In genomic region chr1:225651872-225652725, GRCh38 we compare ENCODE assay signal across 8 cellular contexts. TPM values are rescaled to one million over a fixed set of nuclear protein-coding genes. Genes with fewer than 3 reads are reported as not detected.
DNase-seq lines count a peak whose midpoint lies in the region; ATAC-seq lines count a peak whose summit lies in the region.

No MANE protein-coding gene starts in this region.

- no peak overlapping the region for H2BK12ac ChIP-seq in mesenchymal stem cell (ENCODE audit: low read length in 2 of 2)

- H3K4me1 Mint-ChIP-seq in dendritic cell treated with granulocyte-macrophage colony-stimulating factor and Interleukin-4, amounts not matched to agents 40 ng/mL and 50 ng/mL, for 4 days (ENCODE audit: low read depth), result peaks cover 14% of the 10 kb centered on the region

- peak overlapping the region; percentile 86 for H2BK120ac ChIP-seq in mesenchymal stem cell (ENCODE audit: low read depth, low read length)

- peak overlapping the region; percentile 91 to 95 for H3K14ac ChIP-seq in mesenchymal stem cell (ENCODE audit: low read length in 2 of 2)

- ATAC-seq in HG03196 (IDR thresholded peaks at IDR 0.05; ENCODE audit: unreplicated experiment), result no peak

- H3K9ac ChIP-seq in GM23248 (peak overlapping the region; percentile 96), NT2/D1 (ENCODE audit: insufficient read length, low read depth) (peak overlapping the region; percentile 92), mesenchymal stem cell (ENCODE audit: low read length) (peak overlapping the region; percentile 97)

- peak overlapping the region; percentile 98 for H2BK5ac ChIP-seq in mesenchymal stem cell (ENCODE audit: low read depth, low read length, poor library complexity, severe bottlenecking)

- H2AFZ ChIP-seq in GM23248, result peak overlapping the region; percentile 12; the same call in 1 of the 2 replicates
- H2AFZ ChIP-seq in mesenchymal stem cell (ENCODE audit: low read depth, low read length), result peak overlapping the region; percentile 71

- peaks cover 55% of the 10 kb centered on the region for H3F3A ChIP-seq in GM23248 (ENCODE audit: insufficient read depth)

- 1 to 2% methylated on average over 20 to 40 of the region's 45 CpGs for WGBS in GM23248 (ENCODE audit: low coverage in 1 of 2, low lambda C conversion rate in 2 of 2, missing lambda C conversion rate in 2 of 2), 2 experiments
- WGBS in mesenchymal stem cell, result 0% methylated on average over 36 of the region's 45 CpGs
- WGBS in urinary bladder, result 1% methylated on average over 45 of the region's 45 CpGs

- no peaks in the 10 kb centered on the region for H4K20me1 ChIP-seq in GM23248 (ENCODE audit: insufficient read depth)

- H3K27me3 ChIP-seq in GM23248 (replicated peaks; ENCODE audit: insufficient read depth), result no peaks in the 10 kb centered on the region
- no peaks in the 10 kb centered on the region for H3K27me3 ChIP-seq in NT2/D1 (ENCODE audit: insufficient read depth, insufficient read length)
- H3K27me3 ChIP-seq in mesenchymal stem cell (ENCODE audit: control insufficient read depth in 1 of 2, insufficient read depth in 1 of 2, low read length in 2 of 2), result no peaks in the 10 kb centered on the region

- H3K79me1 ChIP-seq in mesenchymal stem cell (replicated peaks; ENCODE audit: low read length, poor library complexity, severe bottlenecking), result no peaks in the 10 kb centered on the region

- H3K9me3 Mint-ChIP-seq in dendritic cell treated with granulocyte-macrophage colony-stimulating factor and Interleukin-4, amounts not matched to agents 40 ng/mL and 50 ng/mL, for 4 days, result no peaks in the 10 kb centered on the region

- intact Hi-C loops in dendritic cell treated with granulocyte-macrophage colony-stimulating factor and Interleukin-4, amounts not matched to agents 40 ng/mL and 50 ng/mL, for 4 days (cut with micrococcal nuclease), result no loop called here

- H3K4me2 ChIP-seq in GM23248 (ENCODE audit: unreplicated experiment) (peak overlapping the region; percentile 89), mesenchymal stem cell (ENCODE audit: low read length, poor library complexity, severe bottlenecking) (peak overlapping the region; percentile 87)

- H3K27ac Mint-ChIP-seq in dendritic cell treated with granulocyte-macrophage colony-stimulating factor and Interleukin-4, amounts not matched to agents 40 ng/mL and 50 ng/mL, for 4 days, result peak overlapping the region; percentile 77

- peak overlapping the region; percentile 87 to 97 for H3K18ac ChIP-seq in mesenchymal stem cell (ENCODE audit: low read depth in 1 of 2, low read length in 2 of 2)

- peak overlapping the region; percentile 93 for H3K4me3 Mint-ChIP-seq in dendritic cell treated with granulocyte-macrophage colony-stimulating factor and Interleukin-4, amounts not matched to agents 40 ng/mL and 50 ng/mL, for 4 days

- H3K4me3 ChIP-seq in GM23248 (peak overlapping the region; percentile 97), NT2/D1 (ENCODE audit: insufficient read length, low read depth) (peak overlapping the region; percentile 80), mesenchymal stem cell (ENCODE audit: insufficient read depth in 1 of 2, low read depth in 1 of 2, low read length in 2 of 2) (peak overlapping the region; percentile 89 to 95), urinary bladder (ENCODE audit: low read depth, low read length) (peak overlapping the region; percentile 94)

- H3K9me3 ChIP-seq in GM23248 (ENCODE audit: low read depth) (no peaks in the 10 kb centered on the region), NT2/D1 (ENCODE audit: insufficient read depth, low read length) (no peaks in the 10 kb centered on the region), mesenchymal stem cell (ENCODE audit: control insufficient read depth, low read length) (no peaks in the 10 kb centered on the region)

- in situ Hi-C loops in ACHN (cut with HindIII; ENCODE audit: low pct_ligation_motif_present, low pct_unique_long_range_greater_than_20kb, low sequenced_read_pairs) (no loop called here), GM23248 (cut with MboI) (no loop called here)

- H3K36me3 ChIP-seq in GM23248 (ENCODE audit: low read depth), result no peaks in the 10 kb centered on the region
- peaks cover 13% of the 10 kb centered on the region for H3K36me3 ChIP-seq in NT2/D1 (ENCODE audit: insufficient read depth, insufficient read length, low read length)
- no peaks in the 10 kb centered on the region for H3K36me3 ChIP-seq in mesenchymal stem cell (ENCODE audit: control insufficient read depth in 1 of 2, insufficient read depth in 2 of 2, low read depth in 1 of 2, low read length in 2 of 2)
- H3K36me3 ChIP-seq in urinary bladder (ENCODE audit: insufficient read depth), result no peaks in the 10 kb centered on the region

- H3K27ac ChIP-seq in GM23248, result peak overlapping the region; percentile 94
- H3K27ac ChIP-seq in mesenchymal stem cell (ENCODE audit: low read length, poor library complexity, severe bottlenecking), result peak overlapping the region; percentile 80
- H3K27ac ChIP-seq in urinary bladder (ENCODE audit: low read depth), result peak overlapping the region; percentile 75

- H3K23ac ChIP-seq in mesenchymal stem cell (ENCODE audit: low read length in 2 of 2), result peak overlapping the region in 1 of 2 experiments; percentile 83

- peaks cover 54% of the 10 kb centered on the region for H3K27me3 Mint-ChIP-seq in dendritic cell treated with granulocyte-macrophage colony-stimulating factor and Interleukin-4, amounts not matched to agents 40 ng/mL and 50 ng/mL, for 4 days

- peak overlapping the region; percentile 75 for H4K91ac ChIP-seq in mesenchymal stem cell (ENCODE audit: low read length)

- peak overlapping the region; percentile 2 to 95 for H3K4ac ChIP-seq in mesenchymal stem cell (ENCODE audit: low read depth in 1 of 2, low read length in 2 of 2)

- H3K4me1 ChIP-seq in GM23248 (ENCODE audit: insufficient read depth), result peaks cover 63% of the 10 kb centered on the region
- no peaks in the 10 kb centered on the region for H3K4me1 ChIP-seq in NT2/D1 (ENCODE audit: insufficient read depth, insufficient read length)
- peaks cover 5% of the 10 kb centered on the region for H3K4me1 ChIP-seq in mesenchymal stem cell (ENCODE audit: control insufficient read depth, insufficient read depth, low read depth, low read length)
- no peaks in the 10 kb centered on the region for H3K4me1 ChIP-seq in urinary bladder (ENCODE audit: insufficient read depth)

- H2AK5ac ChIP-seq in mesenchymal stem cell (ENCODE audit: low read length, severe bottlenecking), result no peak overlapping the region

- peaks cover 57% of the 10 kb centered on the region for H3K79me2 ChIP-seq in GM23248 (ENCODE audit: insufficient read depth)

- peak overlapping the region; percentile 45 for H4K8ac ChIP-seq in mesenchymal stem cell (ENCODE audit: low read length)

- peak overlapping the region; percentile 99 for H2BK15ac ChIP-seq in mesenchymal stem cell (ENCODE audit: low read depth, poor library complexity, severe bottlenecking)

- peaks cover 6% of the 10 kb centered on the region for H3K36me3 Mint-ChIP-seq in dendritic cell treated with granulocyte-macrophage colony-stimulating factor and Interleukin-4, amounts not matched to agents 40 ng/mL and 50 ng/mL, for 4 days (ENCODE audit: low read depth)

- H3K9me2 ChIP-seq in GM23248 (ENCODE audit: insufficient read depth), result no peaks in the 10 kb centered on the region

- DNase-seq in ACHN (peak; percentile 50), GM23248 (peak; percentile 55), NT2/D1 (ENCODE audit: low read depth, low spot score) (peak; percentile 38), mesenchymal stem cell (peak; percentile 60)
- no peak for DNase-seq in activated CD8-positive, alpha-beta memory T cell treated with anti-CD3 and anti-CD28 coated beads, Interleukin-2, amount 50 U/mL, for 48 hours

RNA-seq across cellular contexts. Expression of gene ENAH, which starts 0.8 kb away (rescaled TPM):
- 113 and 125 TPM in 2 replicates for total RNA-seq in GM23248 (2014; rRNA removed; shearing (Covaris generic))
- polyA plus RNA-seq in GM23248 (2016; fragmentation: Nextera tagmentation; extraction: Ambion mirVana), result 35.5 and 40.1 TPM in 2 replicates
- polyA plus RNA-seq in mesenchymal stem cell (2013, experiment 1 of 2), result 78.1 TPM
- 80.9 TPM for polyA plus RNA-seq in mesenchymal stem cell (2013, experiment 2 of 2)
- 229 TPM for total RNA-seq in urinary bladder
- polyA plus RNA-seq in urinary bladder, result 58.9 TPM
